In genomic region chr6:8655670-8656454, GRCh38 we compare ENCODE assay signal across 21 cellular contexts.
"Had no signal": no experiment of that assay in that cellular context is flagged by ENCODE, and none has a peak within 500 bp of the region (broad histone marks: within the 10 kb centered on the region; RNA-seq: fewer than 3 reads in every experiment).

No MANE protein-coding gene starts in this region.

- H3K4me3 ChIP-seq: coronary artery, esophagus squamous epithelium, gastrocnemius medialis, left ventricle myocardium inferior, lower lobe of right lung had no signal

- H3K4me1 ChIP-seq: esophagus squamous epithelium, gastrocnemius medialis, lower lobe of right lung had no signal

- H3K27me3 ChIP-seq: esophagus squamous epithelium, gastrocnemius medialis had no signal

- ATAC-seq: effector memory CD8-positive, alpha-beta T cell; esophagus mucosa; gastrocnemius medialis; left cardiac atrium; lower lobe of right lung; naive thymus-derived CD4-positive, alpha-beta T cell had no signal

- H3K27ac ChIP-seq: coronary artery, epithelial cell of prostate, esophagus squamous epithelium, gastrocnemius medialis, left ventricle myocardium inferior, lower lobe of right lung had no signal

- H3K9me3 ChIP-seq: esophagus squamous epithelium, gastrocnemius medialis, left ventricle myocardium inferior, lower lobe of right lung had no signal

- DNase-seq: dermis blood vessel endothelial cell; effector CD8-positive, alpha-beta T cell; effector memory CD8-positive, alpha-beta T cell; endodermal cell; erythroblast; esophagus squamous epithelium; foreskin fibroblast; foreskin melanocyte; gastrocnemius medialis; glutamatergic neuron; head of caudate nucleus; hippocampal formation; left cardiac atrium; left ventricle myocardium inferior; lower lobe of right lung; mesendoderm; midbrain; naive thymus-derived CD4-positive, alpha-beta T cell had no signal

- H3K36me3 ChIP-seq: esophagus squamous epithelium, gastrocnemius medialis, left ventricle myocardium inferior, lower lobe of right lung had no signal
